1 cellular context compared by ENCODE assay signal in the genomic region with DNA sequence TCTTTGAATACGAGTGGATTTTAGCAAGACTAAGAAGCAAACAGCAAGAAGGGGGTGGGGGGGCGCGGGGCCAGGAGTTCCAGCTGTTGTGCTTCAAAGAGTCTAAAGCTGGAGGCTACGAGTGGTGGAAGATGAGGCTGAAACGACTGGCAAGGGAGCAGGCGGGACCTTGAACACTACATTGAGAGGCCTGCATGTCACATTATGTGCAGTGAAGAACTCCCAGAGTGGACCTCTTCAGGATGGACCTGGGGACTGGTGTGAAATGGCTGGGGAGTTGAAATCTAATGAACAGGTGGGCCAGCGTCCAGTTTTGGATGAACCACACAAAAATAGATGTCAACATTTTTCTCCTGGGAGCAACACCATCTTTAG.
TF ChIP-seq lines count a peak whose summit lies in the region.

No MANE protein-coding gene starts in this region.

TF ChIP-seq in H1, 55 proteins besides CTCF, POLR2A, EP300 and RAD21:
- TF ChIP-seq TBP (IDR thresholded peaks at IDR 0.05; ENCODE audit: low read depth, low read length) (no peak), JUN (IDR thresholded peaks at IDR 0.05; ENCODE audit: low read depth, low read length) (no peak), JUND (IDR thresholded peaks at IDR 0.05; ENCODE audit: low read length) (no peak), ZNF274 (IDR thresholded peaks at IDR 0.05; ENCODE audit: borderline replicate concordance, extremely low read depth, low read length) (no peak), TCF12 (IDR thresholded peaks at IDR 0.05; ENCODE audit: low read depth, low read length) (no peak), POLR2AphosphoS5 (IDR thresholded peaks at IDR 0.05; ENCODE audit: low read depth, low read length) (no peak), TAF7 (optimal IDR thresholded peaks at IDR 0.05; ENCODE audit: borderline replicate concordance, low read depth, low read length) (no peak)
